ENCODE assay signal across 10 cellular contexts in genomic region chr19:58555920-58556632, GRCh38. TPM values are rescaled to one million over a fixed set of nuclear protein-coding genes. Genes with fewer than 3 reads are reported as not detected.
A peak's percentile ranks its signal among the peaks of the same experiment; 100 is the strongest.
DNase-seq lines count a peak whose midpoint lies in the region; ATAC-seq and TF ChIP-seq lines count a peak whose summit lies in the region.
"Had no signal": no experiment of that assay in that cellular context is flagged by ENCODE, and none has a peak within 500 bp of the region (broad histone marks: within the 10 kb centered on the region; RNA-seq: fewer than 3 reads in every experiment).

No MANE protein-coding gene starts in this region.

- DNase-seq in CD8-positive, alpha-beta memory T cell = no peak
- no peak for DNase-seq in PC-3
- no peak for DNase-seq in prostate gland (ENCODE audit: low spot score)
- DNase-seq in NCI-H1694 (lab: John Stamatoyannopoulos, UW) = no peak
- no peak for DNase-seq in head of caudate nucleus
- DNase-seq in KG1 (lab: John Stamatoyannopoulos, UW) = no peak
- no peak for DNase-seq in COR-L47 (lab: John Stamatoyannopoulos, UW)
- DNase-seq: activated CD4-positive, alpha-beta T cell treated with anti-CD3 and anti-CD28 coated beads for 1 hour had no signal

- intact Hi-C loops in PC-3 (cut with micrococcal nuclease) = loop anchor here (1.0 kb wide), 1 partner anchor 12 kb away; the partner anchor contains the start of gene TRIM28
- intact Hi-C loops in prostate gland (cut with DNase I) = no loop called here
- intact Hi-C loops in head of caudate nucleus (cut with DNase I) = no loop called here

- H2AFZ ChIP-seq in PC-3 (ENCODE audit: low read length) = no peak overlapping the region

- H3K36me3 ChIP-seq in CD8-positive, alpha-beta memory T cell (ENCODE audit: insufficient read depth, low read length) = peaks cover 27% of the 10 kb centered on the region
- H3K36me3 ChIP-seq in PC-3 (ENCODE audit: low read depth, low read length) = peaks cover 23% of the 10 kb centered on the region
- peaks cover 4% of the 10 kb centered on the region for H3K36me3 ChIP-seq in endocrine pancreas (ENCODE audit: control insufficient read depth, insufficient read depth, low read length)
- peaks cover 0 to 13% of the 10 kb centered on the region in 2 donors for H3K36me3 ChIP-seq in prostate gland

- BruUV-seq in PC-3 (replicated peaks; lab: Mats Ljungman, UMichigan) = no TSS peak

- POLR2A ChIA-PET in CD8-positive, alpha-beta memory T cell (lab: Charles Lee) = interaction anchor here (1.2 to 3.1 kb wide), 3 partner anchors 12 to 20 kb away, joined by 6 to 26 read pairs (median 21); partner anchors contain the start of genes MZF1 and TRIM28
- POLR2A ChIA-PET in PC-3 (lab: Charles Lee; ENCODE audit: unreplicated experiment) = interaction anchor here (1.5 to 2.4 kb wide), 2 partner anchors 12 to 36 kb away, joined by 11 to 14 read pairs; partner anchors contain the start of genes TRIM28 and ZBTB45

- H3F3A ChIP-seq in PC-3 (ENCODE audit: low read length, unreplicated experiment) = peaks cover 8% of the 10 kb centered on the region

- peaks cover 0 to 70% (median 14%) of the 10 kb centered on the region in 3 donors for H3K36me3 Mint-ChIP-seq in CD8-positive, alpha-beta memory T cell

- peak overlapping the region; percentile 89 to 97 (median 93) for H3K4me3 Mint-ChIP-seq in CD8-positive, alpha-beta memory T cell

- peak overlapping the region; percentile 94 for H3K4me2 ChIP-seq in PC-3 (ENCODE audit: low read length)

- peaks cover 0 to 1% of the 10 kb centered on the region in 2 donors for H3K27me3 Mint-ChIP-seq in CD8-positive, alpha-beta memory T cell

- H3K27ac Mint-ChIP-seq in CD8-positive, alpha-beta memory T cell = peak overlapping the region; percentile 81 to 99 (median 98)

- H3K4me1 Mint-ChIP-seq in CD8-positive, alpha-beta memory T cell = peaks cover 58 to 73% (median 59%) of the 10 kb centered on the region in 3 donors

- 0 out of 2 replicates have a peak, but pooled peaks cover 1% of the 10 kb centered on the region for H4K20me1 ChIP-seq in PC-3 (ENCODE audit: low read length)

- TF ChIP-seq CTCF in PC-3 (conservative IDR thresholded peaks at IDR 0.05; ENCODE audit: low read depth, low read length) (no peak), prostate gland (IDR thresholded peaks at IDR 0.05) (no peak)

- TF ChIP-seq POLR2A in prostate gland (IDR thresholded peaks at IDR 0.05) = no peak

- no peaks in the 10 kb centered on the region for H3K9me3 ChIP-seq in CD8-positive, alpha-beta memory T cell (ENCODE audit: low read length)
- no peaks in the 10 kb centered on the region for H3K9me3 ChIP-seq in PC-3 (ENCODE audit: low read length)
- H3K9me3 ChIP-seq in endocrine pancreas (ENCODE audit: control insufficient read depth, low read length) = no peaks in the 10 kb centered on the region
- no peaks in the 10 kb centered on the region for H3K9me3 ChIP-seq in prostate gland

- H3K9me3 Mint-ChIP-seq in CD8-positive, alpha-beta memory T cell = no peaks in the 10 kb centered on the region

- H3K4me1 ChIP-seq in CD8-positive, alpha-beta memory T cell (ENCODE audit: insufficient read depth, low read length) = peaks cover 46% of the 10 kb centered on the region
- peaks cover 39% of the 10 kb centered on the region for H3K4me1 ChIP-seq in PC-3 (ENCODE audit: insufficient read depth, low read length)
- no peaks in the 10 kb centered on the region for H3K4me1 ChIP-seq in endocrine pancreas (ENCODE audit: control insufficient read depth, insufficient read depth, low read length)
- peaks cover 13% of the 10 kb centered on the region for H3K4me1 ChIP-seq in prostate gland (replicated peaks)

- no peak overlapping the region for H3K4me3 ChIP-seq in CD8-positive, alpha-beta memory T cell (ENCODE audit: low read length)
- H3K4me3 ChIP-seq in PC-3 (ENCODE audit: low read length) (peak overlapping the region; percentile 95; the same call in 1 of the 2 replicates), endocrine pancreas (ENCODE audit: control insufficient read depth, insufficient read depth, low read length) (no peak overlapping the region), prostate gland (no peak overlapping the region)

- H3K9ac ChIP-seq in PC-3 (ENCODE audit: low read length) (no peak overlapping the region), endocrine pancreas (ENCODE audit: control insufficient read depth, insufficient read depth, low read length) (peak overlapping the region; percentile 30)

- peak overlapping the region; percentile 93 for H3K27ac ChIP-seq in CD8-positive, alpha-beta memory T cell (ENCODE audit: low read depth, low read length)
- H3K27ac ChIP-seq in PC-3 (ENCODE audit: low read length) = no peak overlapping the region
- H3K27ac ChIP-seq in prostate gland = peak overlapping the region; percentile 90 to 100

- H3K79me2 ChIP-seq in PC-3 (ENCODE audit: low read length) = peaks cover 33% of the 10 kb centered on the region

- 67% methylated on average over 16 of the region's 16 CpGs for WGBS in prostate gland

- H3K27me3 ChIP-seq in CD8-positive, alpha-beta memory T cell (ENCODE audit: insufficient read depth, low read length, poor library complexity, severe bottlenecking) = no peaks in the 10 kb centered on the region
- no peaks in the 10 kb centered on the region for H3K27me3 ChIP-seq in PC-3 (ENCODE audit: low read length)
- H3K27me3 ChIP-seq in endocrine pancreas (ENCODE audit: control insufficient read depth, insufficient read depth, low read length) = no peaks in the 10 kb centered on the region
- no peaks in the 10 kb centered on the region for H3K27me3 ChIP-seq in prostate gland (replicated peaks; ENCODE audit: insufficient read depth)

- no peaks in the 10 kb centered on the region for H3K9me2 ChIP-seq in PC-3 (replicated peaks; ENCODE audit: low read length)

- CTCF ChIA-PET in CD8-positive, alpha-beta memory T cell (lab: Charles Lee) = interaction anchor here (1.0 to 5.2 kb wide), 3 partner anchors 25 to 42 kb away, joined by 5 to 45 read pairs (median 10); partner anchors contain the start of gene ZBTB45
- CTCF ChIA-PET in PC-3 (lab: Charles Lee) = no interaction called here

- ATAC-seq in PC-3 = no peak
- ATAC-seq: esophagus mucosa had no signal

RNA-seq across cellular contexts. Expression of gene CHMP2A, which starts 1.2 kb away (rescaled TPM):
- 10 to 100 TPM; 88.8 to 89.7 TPM for total RNA-seq in CD8-positive, alpha-beta memory T cell
- polyA plus RNA-seq in CD8-positive, alpha-beta memory T cell = 198 TPM
- 220 and 264 TPM in 2 replicates for total RNA-seq in PC-3 (2014; rRNA removed)
- 100 to 1,000 TPM; 102 to 126 TPM for total RNA-seq in prostate gland

RNA-seq across cellular contexts. Expression of gene UBE2M, which starts 2.3 kb away (rescaled TPM):
- 100 to 1,000 TPM; 182 to 191 TPM for total RNA-seq in CD8-positive, alpha-beta memory T cell
- 22.5 TPM for polyA plus RNA-seq in CD8-positive, alpha-beta memory T cell
- 243 and 268 TPM in 2 replicates for total RNA-seq in PC-3 (2014; rRNA removed)
- 10 to 100 TPM; 27.7 to 44.2 TPM for total RNA-seq in prostate gland

RNA-seq across cellular contexts. Expression of gene TRIM28, which starts 12.2 kb away (rescaled TPM):
- 100 to 1,000 TPM; 705 to 715 TPM for total RNA-seq in CD8-positive, alpha-beta memory T cell
- polyA plus RNA-seq in CD8-positive, alpha-beta memory T cell = 57.5 TPM
- total RNA-seq in PC-3 (2014; rRNA removed) (1,169 and 1,653 TPM in 2 replicates), prostate gland (100 to 1,000 TPM; 237 to 374 TPM)

RNA-seq across cellular contexts. Expression of gene MZF1, which starts 17.1 kb away (rescaled TPM):
- total RNA-seq in CD8-positive, alpha-beta memory T cell = 10 to 100 TPM; 14.0 to 14.8 TPM
- 10.3 TPM for polyA plus RNA-seq in CD8-positive, alpha-beta memory T cell
- total RNA-seq in PC-3 (2014; rRNA removed) (18.0 and 29.3 TPM in 2 replicates), prostate gland (10 to 100 TPM; 47.5 to 67.3 TPM)

RNA-seq across cellular contexts. Expression of gene ZBTB45, which starts 36.5 kb away (rescaled TPM):
- total RNA-seq in CD8-positive, alpha-beta memory T cell = 10 to 100 TPM; 15.0 to 16.1 TPM
- 4.8 TPM for polyA plus RNA-seq in CD8-positive, alpha-beta memory T cell
- 14.0 and 19.1 TPM in 2 replicates for total RNA-seq in PC-3 (2014; rRNA removed)
- 10 to 100 TPM; 22.0 to 24.0 TPM for total RNA-seq in prostate gland
